In the genomic region with DNA sequence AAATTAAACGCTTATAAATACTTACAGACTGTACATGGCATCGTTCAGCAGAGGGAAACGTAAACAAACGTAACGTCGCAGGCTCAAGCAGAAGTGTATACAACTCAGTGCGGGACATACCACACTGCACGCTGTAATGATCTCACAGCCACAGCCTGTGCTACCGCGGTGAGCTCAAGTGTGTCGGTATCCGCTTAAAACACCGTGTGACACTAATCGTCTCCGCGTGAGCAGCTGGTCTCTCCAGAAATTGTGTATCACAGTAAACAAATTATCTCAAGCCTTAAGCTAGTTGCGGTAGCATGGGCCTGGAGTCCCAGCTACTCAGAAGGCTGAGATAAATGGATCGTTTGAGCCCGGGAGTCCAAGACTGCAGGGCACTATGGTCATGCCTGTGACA, we compare ENCODE assay signal across 11 cellular contexts.
A peak's percentile ranks its signal among the peaks of the same experiment; 100 is the strongest.
DNase-seq lines count a peak whose midpoint lies in the region; ATAC-seq, FAIRE-seq and TF ChIP-seq lines count a peak whose summit lies in the region.
"Had no signal": no experiment of that assay in that cellular context is flagged by ENCODE, and none has a peak within 500 bp of the region (broad histone marks: within the 10 kb centered on the region; RNA-seq: fewer than 3 reads in every experiment).

No MANE protein-coding gene starts in this region.

- H3K4me3 ChIP-seq in HepG2 (replicated peaks in 1 of 3; ENCODE audit: insufficient read depth in 1 of 3, low read depth in 2 of 3, low read length in 3 of 3) (no peak overlapping the region), right lobe of liver (no peak overlapping the region), H7 (ENCODE audit: insufficient read depth, low read depth, low read length) (no peak overlapping the region)

- H3K27ac Mint-ChIP-seq in chondrocyte (ENCODE audit: unreplicated experiment) (peak overlapping the region; percentile 98), type B pancreatic cell (peak overlapping the region; percentile 29)

- POLR2A ChIA-PET in HepG2 (lab: Yijun Ruan, JAX), result no interaction called here

- no peak overlapping the region for H2AFZ ChIP-seq in HepG2 (ENCODE audit: low read length)

- DNase-seq in HepG2 (ENCODE audit: low spot score) (no peak), right lobe of liver (no peak), NCI-H2107 (lab: John Stamatoyannopoulos, UW) (peak; percentile 52), chondrocyte (ENCODE audit: low spot score) (peak; percentile 15), type B pancreatic cell (ENCODE audit: extremely low spot score, unreplicated experiment) (no peak), NCI-H1105 (lab: John Stamatoyannopoulos, UW) (no peak), H7 (no peak)
- DNase-seq: activated gamma-delta T cell treated with Interleukin-2 at 50 U/mL for 16 hours, NCI-H2029 treated with DMSO at 0.1 percent for 48 hours had no signal

- CTCF ChIA-PET in HepG2 (lab: Yijun Ruan, JAX; ENCODE audit: low intra/inter-chr PET ratio, low total read pairs), result no interaction called here

- peaks cover 100% of the 10 kb centered on the region for H3K79me2 ChIP-seq in HepG2 (ENCODE audit: insufficient read depth, low read length)

- TF ChIP-seq POLR2A in HepG2 (IDR thresholded peaks at IDR 0.05; ENCODE audit: insufficient read depth in 1 of 2, low read depth in 2 of 2, low read length in 2 of 2) (no peak), right lobe of liver (IDR thresholded peaks at IDR 0.05) (no peak)

- BruUV-seq in HepG2 (replicated peaks; lab: Mats Ljungman, UMichigan), result no TSS peak

- 95% methylated on average over 19 of the region's 19 CpGs for WGBS in HepG2 (ENCODE audit: low lambda C conversion rate)
- WGBS in right lobe of liver (ENCODE audit: insufficient coverage, low coverage, low lambda C conversion rate, missing lambda C conversion rate), result 95% methylated on average over 16 of the region's 19 CpGs

- H4K20me1 ChIP-seq in HepG2 (ENCODE audit: insufficient read depth, low read length), result peaks cover 98% of the 10 kb centered on the region

- ATAC-seq in HepG2 (no peak), right lobe of liver (no peak), HG02759 (IDR thresholded peaks at IDR 0.05; ENCODE audit: unreplicated experiment) (no peak)

- peaks cover 3% of the 10 kb centered on the region for H3K9me3 Mint-ChIP-seq in chondrocyte (ENCODE audit: low read depth)
- no peaks in the 10 kb centered on the region for H3K9me3 Mint-ChIP-seq in type B pancreatic cell

- no peak for FAIRE-seq in HepG2 (lab: Jason Lieb, UNC)
- FAIRE-seq: keratinocyte had no signal

- in situ Hi-C loops in HepG2 (cut with HindIII; ENCODE audit: extremely low pct_ligation_motif_present, low pct_unique_long_range_greater_than_20kb), result no loop called here

- intact Hi-C loops in HepG2 (cut with micrococcal nuclease; ENCODE audit: unreplicated experiment), result no loop called here
- intact Hi-C loops in right lobe of liver (cut with DNase I), result no loop called here

- no peak overlapping the region for H3K9ac ChIP-seq in HepG2 (ENCODE audit: insufficient read depth, low read depth, low read length)

- H3K27ac ChIP-seq in HepG2 (ENCODE audit: extremely low read length, insufficient read depth, low read length), result no peak overlapping the region
- no peak overlapping the region for H3K27ac ChIP-seq in right lobe of liver

- peaks cover 21 to 36% of the 10 kb centered on the region in 2 experiments for H3K36me3 ChIP-seq in HepG2 (replicated peaks in 1 of 2; ENCODE audit: control insufficient read depth in 1 of 2, insufficient read depth in 2 of 2, low read length in 2 of 2)
- no peaks in the 10 kb centered on the region for H3K36me3 ChIP-seq in right lobe of liver
- H3K36me3 ChIP-seq in H7 (replicated peaks; ENCODE audit: control insufficient read depth, insufficient read depth, low read length), result no peaks in the 10 kb centered on the region

- no peak overlapping the region for H3K4me2 ChIP-seq in HepG2 (ENCODE audit: low read depth, low read length)

- H3K4me1 Mint-ChIP-seq in chondrocyte (ENCODE audit: low read depth) (peaks cover 68% of the 10 kb centered on the region), type B pancreatic cell (ENCODE audit: unreplicated experiment) (peaks cover 50% of the 10 kb centered on the region)

- H3K4me3 Mint-ChIP-seq in chondrocyte (ENCODE audit: unreplicated experiment), result no peak overlapping the region
- no peak overlapping the region for H3K4me3 Mint-ChIP-seq in type B pancreatic cell

- H3K4me1 ChIP-seq in HepG2 (ENCODE audit: insufficient read depth, low read length) (peaks cover 34% of the 10 kb centered on the region), right lobe of liver (no peaks in the 10 kb centered on the region)

- H3K27me3 Mint-ChIP-seq in chondrocyte (ENCODE audit: low read depth), result no peaks in the 10 kb centered on the region
- H3K27me3 Mint-ChIP-seq in type B pancreatic cell, result no peaks in the 10 kb centered on the region

- H3K9me3 ChIP-seq in HepG2 (ENCODE audit: low read length), result no peaks in the 10 kb centered on the region
- H3K9me3 ChIP-seq in right lobe of liver, result no peaks in the 10 kb centered on the region

- no peaks in the 10 kb centered on the region for H3K27me3 ChIP-seq in HepG2 (ENCODE audit: control insufficient read depth in 1 of 2, insufficient read depth in 2 of 2, low read length in 2 of 2)
- H3K27me3 ChIP-seq in right lobe of liver, result no peaks in the 10 kb centered on the region
- no peaks in the 10 kb centered on the region for H3K27me3 ChIP-seq in H7 (ENCODE audit: control insufficient read depth, insufficient read depth, low read length)

- TF ChIP-seq EP300 in HepG2 (IDR thresholded peaks at IDR 0.05; ENCODE audit: low read depth in 2 of 2, low read length in 2 of 2) (no peak), HepG2 (CRISPR knock-in tag; IDR thresholded peaks at IDR 0.05; ENCODE audit: borderline replicate concordance) (no peak)

- TF ChIP-seq CTCF in HepG2 (CRISPR knock-in tag; IDR thresholded peaks at IDR 0.05), result no peak
- no peak for TF ChIP-seq CTCF in right lobe of liver (IDR thresholded peaks at IDR 0.05)
- TF ChIP-seq CTCF in chondrocyte (IDR thresholded peaks at IDR 0.05), result no peak
- no peak for TF ChIP-seq CTCF in type B pancreatic cell (conservative IDR thresholded peaks at IDR 0.05)

- H3K36me3 Mint-ChIP-seq in chondrocyte (ENCODE audit: low read depth), result peaks cover 2% of the 10 kb centered on the region
- peaks cover 14% of the 10 kb centered on the region for H3K36me3 Mint-ChIP-seq in type B pancreatic cell

- no peak for TF ChIP-seq RAD21 in HepG2 (CRISPR knock-in tag; IDR thresholded peaks at IDR 0.05)

TF ChIP-seq in HepG2, 621 proteins besides CTCF, POLR2A, EP300 and RAD21:
- TF ChIP-seq ZNF83 (CRISPR knock-in tag; IDR thresholded peaks at IDR 0.05; ENCODE audit: borderline replicate concordance) (no peak), RBM22 (optimal IDR thresholded peaks at IDR 0.05; ENCODE audit: low read length) (peak; percentile 83)

Comparison
In these comparisons a context has a peak if more than half of its experiments do, and no peak if none do; other contexts are left out.
1. DNase-seq: peak in NCI-H2107 (single experiment) and chondrocyte (single experiment); none in HepG2 (single experiment), right lobe of liver (0 of 3), type B pancreatic cell (single experiment), NCI-H1105 (single experiment) and H7 (single experiment).